In the genomic region with DNA sequence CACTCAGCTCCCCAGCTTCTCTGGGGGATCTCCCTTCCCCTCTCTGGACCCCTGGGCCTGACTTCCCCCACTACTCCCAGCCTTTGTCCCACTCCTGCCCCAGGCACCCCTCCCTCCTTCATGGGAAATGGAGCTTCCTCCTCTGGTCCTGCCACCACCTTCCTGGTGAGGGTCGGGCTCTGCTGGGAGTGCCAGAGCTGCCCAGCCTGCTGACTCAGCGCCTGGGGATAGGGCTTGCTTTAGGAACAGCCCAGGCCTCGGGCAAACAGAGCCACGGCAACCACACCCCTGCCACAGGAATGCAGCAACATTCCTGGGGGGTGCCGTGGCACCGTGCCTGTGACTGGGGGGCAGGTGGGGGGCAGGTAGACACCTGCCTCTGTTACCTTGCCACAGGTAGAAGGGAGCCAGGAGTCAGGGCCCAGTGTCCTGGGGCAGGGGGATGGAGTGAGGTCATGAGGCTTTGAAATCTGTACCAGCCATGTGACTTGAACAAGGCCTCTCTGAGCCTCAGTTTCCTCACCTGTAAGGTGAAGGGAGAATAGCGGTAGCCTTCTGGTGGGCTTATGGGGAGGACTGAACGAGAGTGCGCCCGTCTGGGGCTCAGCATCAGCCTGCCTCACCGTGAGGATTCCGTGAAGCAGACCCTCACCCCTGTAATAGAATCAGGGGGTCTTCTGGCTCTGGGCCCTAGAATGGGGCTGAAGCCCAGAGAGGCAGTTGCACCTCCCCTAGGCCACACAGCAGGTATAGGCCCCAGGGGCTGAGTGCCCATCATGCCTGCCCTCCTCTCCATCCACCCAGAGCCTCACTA, we compare ENCODE assay signal across 9 cellular contexts. TPM values are rescaled to one million over a fixed set of nuclear protein-coding genes. Genes with fewer than 3 reads are reported as not detected.
DNase-seq lines count a peak whose midpoint lies in the region; ATAC-seq and TF ChIP-seq lines count a peak whose summit lies in the region.
"Had no signal": no experiment of that assay in that cellular context is flagged by ENCODE, and none has a peak within 500 bp of the region (broad histone marks: within the 10 kb centered on the region; RNA-seq: fewer than 3 reads in every experiment).

No MANE protein-coding gene starts in this region.

- ATAC-seq in left colon (peak; percentile 79), HG03135 (IDR thresholded peaks at IDR 0.05; ENCODE audit: unreplicated experiment) (no peak), GM18498 (IDR thresholded peaks at IDR 0.05; ENCODE audit: unreplicated experiment) (no peak)

- H3K4me3 ChIP-seq in astrocyte of the spinal cord (ENCODE audit: low read depth, low read length) (no peak overlapping the region), urinary bladder (ENCODE audit: low read depth, low read length) (no peak overlapping the region)

- H3K27ac ChIP-seq in urinary bladder (ENCODE audit: low read depth) = peak overlapping the region; percentile 81

- no peak for TF ChIP-seq CTCF in astrocyte of the spinal cord (IDR thresholded peaks at IDR 0.05; ENCODE audit: low read depth, low read length)

- intact Hi-C loops in left colon (cut with DNase I, micrococcal nuclease) = no loop called here

- DNase-seq in DMS53 (lab: John Stamatoyannopoulos, UW) = peak; percentile 30
- no peak for DNase-seq in DMS53 treated with DMSO at 0.1 percent for 48 hours (lab: John Stamatoyannopoulos, UW; ENCODE audit: unreplicated experiment)
- DNase-seq in astrocyte of the spinal cord (ENCODE audit: low read depth, low spot score) = peak; percentile 76
- DNase-seq in left colon = peak; percentile 83 to 94
- no peak for DNase-seq in NCI-H526 (lab: John Stamatoyannopoulos, UW)
- DNase-seq: activated CD4-positive, CD25-positive, alpha-beta regulatory T cell treated with anti-CD3 and anti-CD28 coated beads, Interleukin-2, amount 50 U/mL, for 72 hours had no signal

- 70% methylated on average over 12 of the region's 12 CpGs for WGBS in urinary bladder

- in situ Hi-C loops in astrocyte of the spinal cord (cut with HindIII; ENCODE audit: low sequenced_read_pairs) = no loop called here

- H3K4me1 ChIP-seq in urinary bladder (ENCODE audit: insufficient read depth) = peaks cover 2% of the 10 kb centered on the region

- no peaks in the 10 kb centered on the region for H3K36me3 ChIP-seq in urinary bladder (ENCODE audit: insufficient read depth)

RNA-seq across cellular contexts. Expression of a gene that starts 17.8 kb away (rescaled TPM):
- total RNA-seq in left colon = 10 to 100 TPM; 44.3 to 48.1 TPM
- 11.3 TPM for total RNA-seq in urinary bladder
- polyA plus RNA-seq in urinary bladder = 16.2 TPM

RNA-seq across cellular contexts. Expression of a gene that starts 38.8 kb away (rescaled TPM):
- 10 to 100 TPM in 1 of 2 donors, 1 to 10 TPM in 1; 8.0 to 10.6 TPM for total RNA-seq in left colon
- total RNA-seq in urinary bladder = 6.9 TPM
- 15.2 TPM for polyA plus RNA-seq in urinary bladder

Comparison
In these comparisons a context has a peak if more than half of its experiments do, and no peak if none do; other contexts are left out.
1. DNase-seq: peak in DMS53 (single experiment), astrocyte of the spinal cord (single experiment) and left colon (2 of 2); none in DMS53 treated with DMSO at 0.1 percent for 48 hours (single experiment) and NCI-H526 (0 of 2).